ENCODE assay signal across 33 cellular contexts in the genomic region with DNA sequence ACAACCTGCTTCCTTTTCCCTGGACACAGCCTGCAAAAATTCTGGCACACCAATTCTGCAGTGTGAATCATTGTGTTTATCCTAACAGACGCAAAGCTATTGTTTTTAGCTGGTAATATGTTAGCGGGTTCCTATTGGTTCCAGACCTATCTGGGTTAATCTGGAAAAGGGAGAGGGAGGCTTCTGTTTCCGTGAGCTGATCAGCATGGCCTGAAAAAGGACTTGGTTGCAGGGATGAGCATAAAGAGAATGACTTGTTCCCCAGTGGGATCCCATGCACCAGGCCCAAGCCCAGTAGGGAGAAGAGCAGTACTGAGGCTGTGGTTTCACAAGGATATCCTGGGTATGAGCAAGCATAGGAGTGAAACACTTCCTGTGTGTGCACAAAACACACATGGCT.
DNase-seq lines count a peak whose midpoint lies in the region; ATAC-seq, FAIRE-seq and TF ChIP-seq lines count a peak whose summit lies in the region.
"Had no signal": no experiment of that assay in that cellular context is flagged by ENCODE, and none has a peak within 500 bp of the region (broad histone marks: within the 10 kb centered on the region; RNA-seq: fewer than 3 reads in every experiment).

No MANE protein-coding gene starts in this region.

- no peak overlapping the region for H3K4me3 Mint-ChIP-seq in Calu3 (ENCODE audit: low read depth, unreplicated experiment)
- H3K4me3 Mint-ChIP-seq: naive B cell; stimulated activated effector memory CD8-positive, alpha-beta T cell treated with anti-CD3 and anti-CD28 coated beads, Interleukin-12 subunit alpha, Interleukin-12 subunit beta, amount 100 ng/mL, for 72 hours; T-cell had no signal

- H3K9ac ChIP-seq in endothelial cell of umbilical vein (replicated peaks; ENCODE audit: extremely low read depth, insufficient read depth, low read length) = no peak overlapping the region
- H3K9ac ChIP-seq: KMS-11 had no signal

- CTCF ChIA-PET in endothelial cell of umbilical vein (lab: Charles Lee) (interaction anchor here (1.0 to 2.1 kb wide), 7 partner anchors 9 to 218 kb away, joined by 3 to 8 read pairs (median 6); no protein-coding TSS in a partner anchor), Calu3 (lab: Charles Lee) (no interaction called here)

- no peaks in the 10 kb centered on the region for H3K27me3 Mint-ChIP-seq in Calu3 (ENCODE audit: unreplicated experiment)
- H3K27me3 Mint-ChIP-seq: naive B cell, T-cell had no signal

- peak overlapping the region; percentile 48 for H3K27ac ChIP-seq in endothelial cell of umbilical vein (ENCODE audit: insufficient read depth, low read depth, low read length)
- H3K27ac ChIP-seq: A549, adrenal gland, KMS-11, PC-9, spleen, suprapubic skin, uterus had no signal

- no peaks in the 10 kb centered on the region for H3K27me3 ChIP-seq in endothelial cell of umbilical vein (ENCODE audit: control insufficient read depth in 2 of 2, insufficient read depth in 2 of 2, low read length in 2 of 2)
- H3K27me3 ChIP-seq: adrenal gland, spleen, suprapubic skin, uterus had no signal

- ATAC-seq in Right ventricle myocardium superior (ENCODE audit: poor library complexity) (peak; percentile 5), Right ventricle myocardium inferior (no peak), HG02852 (IDR thresholded peaks at IDR 0.05; ENCODE audit: unreplicated experiment) (no peak)
- ATAC-seq: A549; stimulated activated effector memory CD8-positive, alpha-beta T cell treated with anti-CD3 and anti-CD28 coated beads, Interleukin-12 subunit alpha, Interleukin-12 subunit beta, amount 100 ng/mL, for 72 hours; T-cell had no signal

- H3K4me1 Mint-ChIP-seq in Calu3 (ENCODE audit: low read depth, unreplicated experiment) = peaks cover 46% of the 10 kb centered on the region
- H3K4me1 Mint-ChIP-seq: CD14-positive monocyte; naive B cell; stimulated activated effector memory CD8-positive, alpha-beta T cell treated with anti-CD3 and anti-CD28 coated beads, Interleukin-12 subunit alpha, Interleukin-12 subunit beta, amount 100 ng/mL, for 72 hours; T-cell had no signal

- H3K27ac Mint-ChIP-seq in Calu3 (ENCODE audit: unreplicated experiment) = no peak overlapping the region
- H3K27ac Mint-ChIP-seq: naive B cell; stimulated activated effector memory CD8-positive, alpha-beta T cell treated with anti-CD3 and anti-CD28 coated beads, Interleukin-12 subunit alpha, Interleukin-12 subunit beta, amount 100 ng/mL, for 72 hours; T-cell had no signal

- H3K4me2 ChIP-seq in endothelial cell of umbilical vein (ENCODE audit: insufficient read depth, low read length) = peak overlapping the region; percentile 34
- H3K4me2 ChIP-seq: A549, KMS-11, PC-9 had no signal

- dilution Hi-C loops in endothelial cell of umbilical vein (cut with MboI; ENCODE audit: extremely low pct_ligation_motif_present, low sequenced_read_pairs) = no loop called here

- no peaks in the 10 kb centered on the region for H3K36me3 Mint-ChIP-seq in Calu3 (ENCODE audit: insufficient read depth, unreplicated experiment)
- H3K36me3 Mint-ChIP-seq: CD14-positive monocyte; naive B cell; stimulated activated effector memory CD8-positive, alpha-beta T cell treated with anti-CD3 and anti-CD28 coated beads, Interleukin-12 subunit alpha, Interleukin-12 subunit beta, amount 100 ng/mL, for 72 hours; T-cell had no signal

- H3K36me3 ChIP-seq in endothelial cell of umbilical vein (ENCODE audit: control insufficient read depth in 2 of 2, extremely low read depth in 1 of 2, insufficient read depth in 2 of 2, low read length in 2 of 2) = no peaks in the 10 kb centered on the region
- H3K36me3 ChIP-seq: adrenal gland, spleen, suprapubic skin, uterus had no signal

- H3K9me3 ChIP-seq in endothelial cell of umbilical vein (replicated peaks; ENCODE audit: control insufficient read depth, insufficient read depth, low read length) = no peaks in the 10 kb centered on the region
- H3K9me3 ChIP-seq: A549, adrenal gland, spleen, suprapubic skin, uterus had no signal

- FAIRE-seq in endothelial cell of umbilical vein (lab: Jason Lieb, UNC) (no peak), urothelium cell line (lab: Jason Lieb, UNC) (peak; percentile 87)
- FAIRE-seq: endometrium, G401.6 had no signal

- TF ChIP-seq CTCF in endothelial cell of umbilical vein (IDR thresholded peaks at IDR 0.05; ENCODE audit: extremely low read depth in 1 of 2, insufficient read depth in 1 of 2, low read depth in 1 of 2, low read length in 2 of 2) (no peak), Calu3 (IDR thresholded peaks at IDR 0.05; ENCODE audit: unreplicated experiment) (no peak)

- peak overlapping the region; percentile 78 for H2AFZ ChIP-seq in endothelial cell of umbilical vein (ENCODE audit: low read depth, low read length)
- H2AFZ ChIP-seq: PC-9 had no signal

- TF ChIP-seq POLR2A in endothelial cell of umbilical vein (IDR thresholded peaks at IDR 0.05; ENCODE audit: low read depth, low read length) = no peak

- H3K4me1 ChIP-seq in endothelial cell of umbilical vein (ENCODE audit: control insufficient read depth, extremely low read depth, insufficient read depth, low read length) = peaks cover 32% of the 10 kb centered on the region
- H3K4me1 ChIP-seq: adrenal gland, spleen, suprapubic skin, uterus had no signal

- intact Hi-C loops in Right ventricle myocardium superior (cut with DNase I) = no loop called here
- intact Hi-C loops in Right ventricle myocardium inferior (cut with DNase I) = no loop called here
- intact Hi-C loops in endothelial cell of umbilical vein (cut with micrococcal nuclease) = no loop called here
- intact Hi-C loops in Calu3 (cut with micrococcal nuclease; ENCODE audit: unreplicated experiment) = no loop called here

- H3K9me3 Mint-ChIP-seq in Calu3 (ENCODE audit: low read depth, unreplicated experiment) = peaks cover 3% of the 10 kb centered on the region

- DNase-seq in Right ventricle myocardium superior = no peak
- DNase-seq in Right ventricle myocardium inferior (ENCODE audit: missing footprints) = no peak
- peak; percentile 68 for DNase-seq in RPMI7951 (ENCODE audit: low read depth)
- DNase-seq in endothelial cell of umbilical vein (ENCODE audit: low read depth, low spot score) = peak; percentile 90
- no peak for DNase-seq in urothelium cell line (ENCODE audit: low spot score)
- no peak for DNase-seq in Calu3
- DNase-seq in NCI-H2171 (lab: John Stamatoyannopoulos, UW) = no peak
- DNase-seq: activated CD4-positive, alpha-beta T cell treated with anti-CD3 and anti-CD28 coated beads for 1 hour; activated T-cell treated with anti-CD3 and anti-CD28 coated beads, Interleukin-2, amount 50 U/mL, for 1 hour; adrenal gland; cortex of kidney; GOT3; head of caudate nucleus; left cardiac atrium; mesendoderm; naive B cell; NCI-H1694 treated with DMSO at 0.1 percent for 48 hours; NCI-H2171 treated with DMSO at 0.1 percent for 48 hours; NCI-H524; nucleus accumbens; PC-9; spleen; stimulated activated CD4-positive, alpha-beta T cell treated with anti-CD3 and anti-CD28 coated beads, Interleukin-2, amount 100 ng/mL, for 48 hours; T-cell; uterus had no signal

- no peaks in the 10 kb centered on the region for H4K20me1 ChIP-seq in endothelial cell of umbilical vein (replicated peaks; ENCODE audit: control insufficient read depth, extremely low read depth, insufficient read depth, low read length)

- H3K9me1 ChIP-seq in endothelial cell of umbilical vein (replicated peaks; ENCODE audit: control insufficient read depth, extremely low read depth, insufficient read depth, low read length) = no peaks in the 10 kb centered on the region

- POLR2A ChIA-PET in endothelial cell of umbilical vein (lab: Charles Lee) = no interaction called here

- no peaks in the 10 kb centered on the region for H3K79me2 ChIP-seq in endothelial cell of umbilical vein (ENCODE audit: control insufficient read depth, insufficient read depth, low read length)

- no TSS peak for BruUV-seq in endothelial cell of umbilical vein (replicated peaks; lab: Mats Ljungman, UMichigan)
- BruUV-seq in Calu3 (replicated peaks; lab: Mats Ljungman, UMichigan) = no TSS peak

- no peak overlapping the region for H3K4me3 ChIP-seq in endothelial cell of umbilical vein (replicated peaks in 1 of 3; ENCODE audit: insufficient read depth in 1 of 3, low read depth in 1 of 3, low read length in 3 of 3)
- H3K4me3 ChIP-seq: A549, adrenal gland, PC-9, spleen, suprapubic skin, uterus had no signal

TF ChIP-seq in endothelial cell of umbilical vein, 7 proteins besides CTCF, POLR2A, EP300 and RAD21:
- peak; percentile 26 for TF ChIP-seq JUN (IDR thresholded peaks at IDR 0.05; ENCODE audit: borderline replicate concordance, insufficient read depth, insufficient read length, low read depth)
- no peak for TF ChIP-seq MAX (IDR thresholded peaks at IDR 0.05; ENCODE audit: insufficient read depth, insufficient read length)
- TF ChIP-seq GATA2 (IDR thresholded peaks at IDR 0.05; ENCODE audit: insufficient read depth, insufficient read length, low read depth, low read length) = peak; percentile 63
- TF ChIP-seq POLR2AphosphoS5 (IDR thresholded peaks at IDR 0.05; ENCODE audit: insufficient read depth, low read depth, low read length) = peak; percentile 31
- no peak for TF ChIP-seq EZH2 (IDR thresholded peaks at IDR 0.05; ENCODE audit: borderline replicate concordance, low read depth, low read length, severe bottlenecking)
- TF ChIP-seq MYC (IDR thresholded peaks at IDR 0.05; ENCODE audit: low read depth, low read length) = no peak
- TF ChIP-seq FOS (IDR thresholded peaks at IDR 0.05; ENCODE audit: borderline replicate concordance, insufficient read depth, low read length) = peak; percentile 72

Comparison
In these comparisons a context has a peak if more than half of its experiments do, and no peak if none do; other contexts are left out.
1. DNase-seq: peak in RPMI7951 (single experiment) and endothelial cell of umbilical vein (single experiment); none in Right ventricle myocardium superior (single experiment), Right ventricle myocardium inferior (single experiment), urothelium cell line (single experiment), Calu3 (single experiment) and NCI-H2171 (single experiment).